ENCODE assay signal across 8 cellular contexts in the genomic region with DNA sequence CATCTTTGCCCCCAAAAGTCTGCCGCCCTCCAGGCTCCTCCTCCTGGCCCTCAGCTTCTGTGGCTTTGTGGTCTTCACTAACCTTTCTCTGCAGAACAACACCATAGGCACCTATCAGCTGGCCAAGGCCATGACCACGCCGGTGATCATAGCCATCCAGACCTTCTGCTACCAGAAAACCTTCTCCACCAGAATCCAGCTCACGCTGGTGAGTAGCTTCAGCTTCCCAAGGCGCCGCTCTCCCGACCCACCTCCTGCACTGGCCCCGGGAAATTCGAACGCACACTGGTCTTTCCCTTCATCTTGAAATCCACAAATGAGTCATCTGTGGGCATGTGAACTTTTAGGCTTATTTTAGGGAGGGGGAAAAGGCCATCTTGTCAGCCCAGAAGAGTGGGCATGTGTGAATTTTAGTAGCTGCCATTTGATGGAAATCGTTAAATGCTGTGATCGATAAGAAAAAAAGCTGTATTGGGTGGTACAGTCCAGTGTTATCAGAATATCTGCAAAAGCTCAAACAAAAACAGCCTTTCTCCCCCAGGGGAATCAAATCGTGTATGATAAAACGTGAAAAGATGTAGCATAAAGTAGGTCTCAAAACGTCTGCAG. TPM values are rescaled to one million over a fixed set of nuclear protein-coding genes. Genes with fewer than 3 reads are reported as not detected.
DNase-seq lines count a peak whose midpoint lies in the region; ATAC-seq and TF ChIP-seq lines count a peak whose summit lies in the region.

No MANE protein-coding gene starts in this region.

- H3K27me3 Mint-ChIP-seq in CD4-positive, CD25-positive, alpha-beta regulatory T cell, result no peaks in the 10 kb centered on the region
- H3K27me3 Mint-ChIP-seq in nephron progenitor cell (ENCODE audit: low read depth, poor library complexity), result no peaks in the 10 kb centered on the region

- peaks cover 19% of the 10 kb centered on the region for H3K36me3 Mint-ChIP-seq in CD4-positive, CD25-positive, alpha-beta regulatory T cell
- peaks cover 28% of the 10 kb centered on the region for H3K36me3 Mint-ChIP-seq in nephron progenitor cell (ENCODE audit: low read depth)

- H3K27ac ChIP-seq in CD4-positive, CD25-positive, alpha-beta regulatory T cell (ENCODE audit: insufficient read depth, low read length, poor library complexity, severe bottlenecking), result peak overlapping the region; percentile 82
- H3K27ac ChIP-seq in tibial nerve, result peak overlapping the region; percentile 22 to 89 (median 88)

- TF ChIP-seq POLR2A in tibial nerve (IDR thresholded peaks at IDR 0.05), result no peak

- peaks cover 10 to 68% (median 44%) of the 10 kb centered on the region in 4 donors for H3K4me1 Mint-ChIP-seq in CD4-positive, CD25-positive, alpha-beta regulatory T cell
- peaks cover 34% of the 10 kb centered on the region for H3K4me1 Mint-ChIP-seq in nephron progenitor cell

- no peaks in the 10 kb centered on the region for H3K27me3 ChIP-seq in CD4-positive, CD25-positive, alpha-beta regulatory T cell (ENCODE audit: control insufficient read depth, insufficient read depth, low read length)
- H3K27me3 ChIP-seq in tibial nerve, result no peaks in the 10 kb centered on the region

- no peaks in the 10 kb centered on the region for H3K9me3 ChIP-seq in CD4-positive, CD25-positive, alpha-beta regulatory T cell (ENCODE audit: control insufficient read depth in 2 of 2, low read length in 2 of 2)
- no peaks in the 10 kb centered on the region for H3K9me3 ChIP-seq in tibial nerve

- no peak for TF ChIP-seq EP300 in tibial nerve (IDR thresholded peaks at IDR 0.05)

- peak overlapping the region; percentile 95 to 99 (median 98) for H3K4me3 Mint-ChIP-seq in CD4-positive, CD25-positive, alpha-beta regulatory T cell
- peak overlapping the region; percentile 97 for H3K4me3 Mint-ChIP-seq in nephron progenitor cell

- peak in 1 of 2 donors; percentile 2 for ATAC-seq in CD4-positive, CD25-positive, alpha-beta regulatory T cell (ENCODE audit: low read depth in 2 of 2)
- ATAC-seq in GM19397 (IDR thresholded peaks at IDR 0.05; ENCODE audit: unreplicated experiment) (peak; percentile 31), HG03457 (IDR thresholded peaks at IDR 0.05; ENCODE audit: unreplicated experiment) (peak; percentile 22)

- no peaks in the 10 kb centered on the region for H3K9me3 Mint-ChIP-seq in CD4-positive, CD25-positive, alpha-beta regulatory T cell
- H3K9me3 Mint-ChIP-seq in nephron progenitor cell, result no peaks in the 10 kb centered on the region

- WGBS in tibial nerve, 2 donors, result 4 to 5% methylated on average over 15 of the region's 15 CpGs

- H3K36me3 ChIP-seq in CD4-positive, CD25-positive, alpha-beta regulatory T cell (ENCODE audit: control insufficient read depth, insufficient read depth, low read length), result peaks cover 5% of the 10 kb centered on the region
- H3K36me3 ChIP-seq in tibial nerve, result peaks cover 0 to 13% (median 3%) of the 10 kb centered on the region in 3 donors

- peaks cover 38% of the 10 kb centered on the region for H3K4me1 ChIP-seq in CD4-positive, CD25-positive, alpha-beta regulatory T cell (ENCODE audit: control insufficient read depth, insufficient read depth, low read length, poor library complexity, severe bottlenecking)
- H3K4me1 ChIP-seq in tibial nerve, result peaks cover 0 to 38% (median 15%) of the 10 kb centered on the region in 4 donors

- H3K4me3 ChIP-seq in CD4-positive, CD25-positive, alpha-beta regulatory T cell (ENCODE audit: low read depth, low read length), result peak overlapping the region; percentile 93
- peak overlapping the region; percentile 56 to 93 (median 71) for H3K4me3 ChIP-seq in tibial nerve

- no peak for TF ChIP-seq CTCF in nephron progenitor cell (IDR thresholded peaks at IDR 0.05)
- TF ChIP-seq CTCF in tibial nerve (IDR thresholded peaks at IDR 0.05), result no peak

- DNase-seq in CD4-positive, CD25-positive, alpha-beta regulatory T cell, result peak; percentile 14 to 40 (median 22)
- DNase-seq in OCI-M2 (lab: John Stamatoyannopoulos, UW; ENCODE audit: unreplicated experiment), result peak; percentile 32
- peak; percentile 72 for DNase-seq in activated effector memory CD4-positive, alpha-beta T cell treated with anti-CD3 and anti-CD28 coated beads, Interleukin-2, amount 50 U/mL, for 16 hours
- DNase-seq in foreskin melanocyte, result peak; percentile 51
- DNase-seq in nephron progenitor cell, result peak; percentile 48
- peak; percentile 26 to 31 for DNase-seq in tibial nerve (ENCODE audit: low spot score in 2 of 2)

- H3K27ac Mint-ChIP-seq in CD4-positive, CD25-positive, alpha-beta regulatory T cell, result peak overlapping the region; percentile 46 to 96 (median 96)
- peak overlapping the region; percentile 93 for H3K27ac Mint-ChIP-seq in nephron progenitor cell

RNA-seq across cellular contexts. Expression of a gene that starts 0.7 kb away (rescaled TPM):
- total RNA-seq in CD4-positive, CD25-positive, alpha-beta regulatory T cell, result 12.1 TPM
- polyA plus RNA-seq in CD4-positive, CD25-positive, alpha-beta regulatory T cell, result 10 to 100 TPM; 12.7 to 20.2 (median 15.2) TPM
- total RNA-seq in tibial nerve, result 10 to 100 TPM in 1 of 4 donors, 1 to 10 TPM in 3; 2.9 to 23.1 (median 3.6) TPM

RNA-seq across cellular contexts. Expression of a gene that starts 59.9 kb away (rescaled TPM):
- total RNA-seq in CD4-positive, CD25-positive, alpha-beta regulatory T cell, result 37.0 TPM
- polyA plus RNA-seq in CD4-positive, CD25-positive, alpha-beta regulatory T cell, result 10 to 100 TPM; 28.9 to 36.7 (median 31.8) TPM
- total RNA-seq in tibial nerve, result 10 to 100 TPM; 30.3 to 38.0 (median 31.6) TPM

Comparison
In these comparisons a context has a peak if more than half of its experiments do, and no peak if none do; other contexts are left out.
1. DNase-seq: peak in every context shown above with its lines; median percentile 72 in activated effector memory CD4-positive, alpha-beta T cell treated with anti-CD3 and anti-CD28 coated beads, Interleukin-2, amount 50 U/mL, for 16 hours; 51 in foreskin melanocyte; 48 in nephron progenitor cell; 32 in OCI-M2; 28 in tibial nerve; 22 in CD4-positive, CD25-positive, alpha-beta regulatory T cell.